3 cellular contexts compared by ENCODE assay signal in genomic region chr13:86920960-86921359, GRCh38.
TF ChIP-seq lines count a peak whose summit lies in the region.

No MANE protein-coding gene starts in this region.

TF ChIP-seq in A549, 52 proteins besides CTCF, POLR2A, EP300 and RAD21:
- TF ChIP-seq MAFK (IDR thresholded peaks at IDR 0.05; ENCODE audit: partially characterized antibody): peak; percentile 39
- no peak for TF ChIP-seq RNF2 (IDR thresholded peaks at IDR 0.05; ENCODE audit: borderline replicate concordance, low read depth)
- no peak for TF ChIP-seq PBX3 (IDR thresholded peaks at IDR 0.05)

TF ChIP-seq in IMR-90, 13 proteins besides CTCF, POLR2A, EP300 and RAD21:
- TF ChIP-seq MAFK (IDR thresholded peaks at IDR 0.05; ENCODE audit: low read depth, low read length) (peak; percentile 80), NFE2L2 (IDR thresholded peaks at IDR 0.05; ENCODE audit: low read depth, low read length) (no peak), MXI1 (IDR thresholded peaks at IDR 0.05; ENCODE audit: borderline replicate concordance, low read depth, low read length) (no peak), SMC3 (IDR thresholded peaks at IDR 0.05; ENCODE audit: low read depth, low read length) (no peak), MAZ (IDR thresholded peaks at IDR 0.05; ENCODE audit: borderline replicate concordance, low read depth, low read length) (no peak), ELK1 (IDR thresholded peaks at IDR 0.05; ENCODE audit: borderline replicate concordance, low read depth, low read length) (no peak), CHD1 (IDR thresholded peaks at IDR 0.05; ENCODE audit: low read depth, low read length) (no peak)

TF ChIP-seq in K562, 482 proteins besides CTCF, POLR2A, EP300 and RAD21:
- TF ChIP-seq ZNF316 (IDR thresholded peaks at IDR 0.05) (peak; percentile 74), MAFF (IDR thresholded peaks at IDR 0.05; ENCODE audit: low read length) (peak; percentile 41; the same call in 1 of the 2 replicates), RCOR1 (IDR thresholded peaks at IDR 0.05; ENCODE audit: borderline replicate concordance in 1 of 2, low read depth in 2 of 2, low read length in 2 of 2) (no peak)
